In genomic region chr20:41052742-41053419, GRCh38 we compare ENCODE assay signal across 12 cellular contexts. TPM values are rescaled to one million over a fixed set of nuclear protein-coding genes. Genes with fewer than 3 reads are reported as not detected.
DNase-seq lines count a peak whose midpoint lies in the region; ATAC-seq and TF ChIP-seq lines count a peak whose summit lies in the region.
"Had no signal": no experiment of that assay in that cellular context is flagged by ENCODE, and none has a peak within 500 bp of the region (broad histone marks: within the 10 kb centered on the region; RNA-seq: fewer than 3 reads in every experiment).

No MANE protein-coding gene starts in this region.

- H3K36me3 ChIP-seq in adipocyte (ENCODE audit: control insufficient read depth, insufficient read depth, low read length, severe bottlenecking) (no peaks in the 10 kb centered on the region), gastroesophageal sphincter (no peaks in the 10 kb centered on the region), trophoblast cell (ENCODE audit: control insufficient read depth in 1 of 2, insufficient read depth in 2 of 2, low read length in 2 of 2) (peaks cover 0 to 1% of the 10 kb centered on the region in 2 experiments)

- H2BK5ac ChIP-seq in trophoblast cell (ENCODE audit: low read depth, low read length, poor library complexity), result no peak overlapping the region

- H4K12ac ChIP-seq in trophoblast cell (ENCODE audit: low read depth, low read length), result no peak overlapping the region

- no peak overlapping the region for H4K91ac ChIP-seq in trophoblast cell (ENCODE audit: low read depth, low read length)

- H3K27me3 ChIP-seq in adipocyte (replicated peaks; ENCODE audit: control insufficient read depth, insufficient read depth, low read length) (no peaks in the 10 kb centered on the region), gastroesophageal sphincter (no peaks in the 10 kb centered on the region), trophoblast cell (ENCODE audit: insufficient read depth, low read length) (no peaks in the 10 kb centered on the region), foreskin keratinocyte (no peaks in the 10 kb centered on the region)
- H3K27me3 ChIP-seq: dorsolateral prefrontal cortex had no signal

- H3K23ac ChIP-seq in trophoblast cell (ENCODE audit: low read length), result no peak overlapping the region

- H3K18ac ChIP-seq in trophoblast cell (ENCODE audit: low read length), result no peak overlapping the region

- ATAC-seq in gastroesophageal sphincter, result peak; percentile 65
- no peak for ATAC-seq in foreskin keratinocyte

- H3K4me3 ChIP-seq in adipocyte (ENCODE audit: low read length) (peak overlapping the region; percentile 63), gastroesophageal sphincter (no peak overlapping the region), trophoblast cell (ENCODE audit: low read depth, low read length) (no peak overlapping the region)
- H3K4me3 ChIP-seq: dorsolateral prefrontal cortex had no signal

- no peak overlapping the region for H2AFZ ChIP-seq in trophoblast cell (ENCODE audit: insufficient read depth, low read length, poor library complexity)

- H3K4me1 ChIP-seq in adipocyte (ENCODE audit: control insufficient read depth, insufficient read depth, low read length) (peaks cover 79% of the 10 kb centered on the region), gastroesophageal sphincter (peaks cover 49 to 98% (median 51%) of the 10 kb centered on the region in 3 donors), trophoblast cell (ENCODE audit: control insufficient read depth in 1 of 2, insufficient read depth in 2 of 2, low read length in 2 of 2) (peaks cover 6 to 7% of the 10 kb centered on the region in 2 experiments), foreskin keratinocyte (peaks cover 31% of the 10 kb centered on the region)

- peaks cover 2% of the 10 kb centered on the region for H3K79me2 ChIP-seq in trophoblast cell (ENCODE audit: control insufficient read depth, insufficient read depth, low read length, poor library complexity)

- peak; percentile 46 for DNase-seq in ELR (ENCODE audit: low read depth)
- DNase-seq in adipocyte (ENCODE audit: low read depth), result peak; percentile 87
- DNase-seq in trophoblast cell, result peak; percentile 56 to 80
- no peak for DNase-seq in NCI-H128 (lab: John Stamatoyannopoulos, UW; ENCODE audit: unreplicated experiment)
- no peak for DNase-seq in stimulated activated CD4-positive, alpha-beta T cell treated with anti-CD3 and anti-CD28 coated beads, Interleukin-4, amount 100 ng/mL, for 1 hour
- DNase-seq in NCI-H2171 treated with DMSO at 0.1 percent for 48 hours (lab: John Stamatoyannopoulos, UW), result no peak
- no peak for DNase-seq in foreskin keratinocyte
- DNase-seq: dorsolateral prefrontal cortex; MM.1S; NCI-H510A; stimulated activated CD4-positive, alpha-beta T cell treated with anti-CD3 and anti-CD28 coated beads, Interleukin-2, amount 100 ng/mL, for 48 hours had no signal

- no peak for TF ChIP-seq EP300 in gastroesophageal sphincter (IDR thresholded peaks at IDR 0.05)

- no peaks in the 10 kb centered on the region for H3K79me1 ChIP-seq in trophoblast cell (ENCODE audit: low read length)

- H3K9me3 ChIP-seq in adipocyte (ENCODE audit: control insufficient read depth, low read length) (no peaks in the 10 kb centered on the region), gastroesophageal sphincter (no peaks in the 10 kb centered on the region), trophoblast cell (ENCODE audit: insufficient read depth, low read depth, low read length) (no peaks in the 10 kb centered on the region)

- no peak overlapping the region for H2BK12ac ChIP-seq in trophoblast cell (ENCODE audit: low read length)

- H3K14ac ChIP-seq in trophoblast cell (ENCODE audit: low read length), result no peak overlapping the region

- H3K27ac ChIP-seq in gastroesophageal sphincter (peak overlapping the region in 3 of 4 donors; percentile 28 to 48 (median 46)), trophoblast cell (ENCODE audit: low read depth, low read length) (no peak overlapping the region), foreskin keratinocyte (no peak overlapping the region)
- H3K27ac ChIP-seq: dorsolateral prefrontal cortex had no signal

- peak overlapping the region; percentile 58 for H3K9ac ChIP-seq in adipocyte (ENCODE audit: low read length)
- H3K9ac ChIP-seq in trophoblast cell (ENCODE audit: low read length), result no peak overlapping the region

- H2BK120ac ChIP-seq in trophoblast cell (ENCODE audit: insufficient read depth, low read length, poor library complexity), result no peak overlapping the region

- H3K4ac ChIP-seq in trophoblast cell (ENCODE audit: low read depth, low read length), result no peak overlapping the region

- no peak overlapping the region for H3K4me2 ChIP-seq in trophoblast cell (ENCODE audit: low read length)

- 36 to 49% methylated on average over 4 of the region's 6 CpGs for WGBS in gastroesophageal sphincter (ENCODE audit: low coverage in 1 of 2), 2 donors
- WGBS in trophoblast cell (ENCODE audit: extremely low coverage, insufficient coverage, insufficient read length), result no CpG with 5 or more reads among the region's 6 CpGs

- no peak for TF ChIP-seq CTCF in gastroesophageal sphincter (IDR thresholded peaks at IDR 0.05)
- TF ChIP-seq CTCF in foreskin keratinocyte (conservative IDR thresholded peaks at IDR 0.05), result no peak

- H4K8ac ChIP-seq in trophoblast cell (ENCODE audit: low read depth, low read length), result no peak overlapping the region

- no peak overlapping the region for H2AK5ac ChIP-seq in trophoblast cell (ENCODE audit: low read length)

- TF ChIP-seq POLR2A in gastroesophageal sphincter (IDR thresholded peaks at IDR 0.05), result no peak

RNA-seq across cellular contexts. Expression of gene TOP1, which starts 24.3 kb away (rescaled TPM):
- 10 to 100 TPM; 22.0 to 31.6 (median 28.8) TPM for total RNA-seq in gastroesophageal sphincter
- polyA plus RNA-seq in trophoblast cell (2013), result 225 and 236 TPM in 2 replicates
- 70.0 and 75.8 TPM in 2 replicates for total RNA-seq in foreskin keratinocyte
- polyA plus RNA-seq in foreskin keratinocyte, result 26.4 and 32.2 TPM in 2 replicates

Comparison
In these comparisons a context has a peak if more than half of its experiments do, and no peak if none do; other contexts are left out.
1. DNase-seq: peak in ELR (single experiment), adipocyte (single experiment) and trophoblast cell (2 of 2); none in NCI-H128 (single experiment), stimulated activated CD4-positive, alpha-beta T cell treated with anti-CD3 and anti-CD28 coated beads, Interleukin-4, amount 100 ng/mL, for 1 hour (single experiment), NCI-H2171 treated with DMSO at 0.1 percent for 48 hours (single experiment) and foreskin keratinocyte (0 of 2).
2. H3K27ac ChIP-seq: peak in gastroesophageal sphincter (3 of 4); none in trophoblast cell (single experiment) and foreskin keratinocyte (single experiment).